1 cellular context compared by ENCODE assay signal in the genomic region with DNA sequence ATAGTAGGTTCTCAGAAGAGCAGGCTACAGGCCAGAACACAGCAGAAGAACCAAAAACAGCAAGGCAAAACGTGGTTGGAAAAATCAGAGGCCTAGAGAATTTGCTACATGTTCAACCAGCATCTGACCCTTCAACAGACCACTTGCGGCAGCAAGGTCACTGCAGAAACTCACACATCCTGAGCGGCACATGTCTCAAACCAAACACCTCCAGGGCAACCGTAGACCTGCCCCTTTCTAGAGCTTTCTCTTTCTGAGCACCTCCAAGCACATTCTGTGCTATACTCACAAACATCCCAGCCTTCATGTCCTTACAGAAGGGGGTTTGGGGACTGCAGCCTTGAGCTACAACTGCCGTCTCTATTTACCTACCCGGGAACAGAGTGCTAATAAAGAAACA.
TF ChIP-seq lines count a peak whose summit lies in the region.

No MANE protein-coding gene starts in this region.

TF ChIP-seq in H1, 55 proteins besides CTCF, POLR2A, EP300 and RAD21:
- no peak for TF ChIP-seq EGR1 (IDR thresholded peaks at IDR 0.05; ENCODE audit: borderline replicate concordance, low read depth, low read length)
- no peak for TF ChIP-seq KDM1A (IDR thresholded peaks at IDR 0.05; ENCODE audit: borderline replicate concordance, low read length)
- no peak for TF ChIP-seq NANOG (IDR thresholded peaks at IDR 0.05; ENCODE audit: insufficient read depth, low read depth, low read length, poor library complexity, severe bottlenecking)
- TF ChIP-seq POU5F1 (IDR thresholded peaks at IDR 0.05; ENCODE audit: low read depth, low read length), result no peak
- TF ChIP-seq CHD2 (IDR thresholded peaks at IDR 0.05; ENCODE audit: low read length), result no peak
- TF ChIP-seq JUN (IDR thresholded peaks at IDR 0.05; ENCODE audit: low read depth, low read length), result no peak
- no peak for TF ChIP-seq SIX5 (IDR thresholded peaks at IDR 0.05; ENCODE audit: low read depth, low read length)
- TF ChIP-seq RXRA (IDR thresholded peaks at IDR 0.05; ENCODE audit: insufficient read depth, low read depth, low read length), result no peak
- TF ChIP-seq KDM4A (IDR thresholded peaks at IDR 0.05; ENCODE audit: low read depth, low read length, severe bottlenecking), result no peak
- no peak for TF ChIP-seq GABPA (IDR thresholded peaks at IDR 0.05; ENCODE audit: borderline replicate concordance, insufficient read depth, low read length)
- TF ChIP-seq TAF7 (optimal IDR thresholded peaks at IDR 0.05; ENCODE audit: borderline replicate concordance, low read depth, low read length), result no peak
- no peak for TF ChIP-seq CBX8 (IDR thresholded peaks at IDR 0.05; ENCODE audit: borderline replicate concordance, low read depth, low read length)
- no peak for TF ChIP-seq SIRT6 (IDR thresholded peaks at IDR 0.05; ENCODE audit: low read length)
- TF ChIP-seq E2F6 (IDR thresholded peaks at IDR 0.05), result no peak
- no peak for TF ChIP-seq TEAD4 (IDR thresholded peaks at IDR 0.05; ENCODE audit: low read depth, low read length)
- TF ChIP-seq BRCA1 (IDR thresholded peaks at IDR 0.05; ENCODE audit: low read depth, low read length), result no peak
- no peak for TF ChIP-seq GTF2F1 (IDR thresholded peaks at IDR 0.05; ENCODE audit: borderline replicate concordance, low read depth, low read length)
- no peak for TF ChIP-seq JUND (IDR thresholded peaks at IDR 0.05; ENCODE audit: low read length)
- no peak for TF ChIP-seq CTBP2 (IDR thresholded peaks at IDR 0.05; ENCODE audit: borderline replicate concordance, insufficient read depth, insufficient read length, low read length)
TF ChIP-seq in H1: peak in this region for 0.
